Comparison of ENCODE assay signal across 25 cellular contexts in genomic region chr20:17803765-17804164, GRCh38.
DNase-seq lines count a peak whose midpoint lies in the region; ATAC-seq, FAIRE-seq and TF ChIP-seq lines count a peak whose summit lies in the region.
"Had no signal": no experiment of that assay in that cellular context is flagged by ENCODE, and none has a peak within 500 bp of the region (broad histone marks: within the 10 kb centered on the region; RNA-seq: fewer than 3 reads in every experiment).

No MANE protein-coding gene starts in this region.

- FAIRE-seq in HepG2 (lab: Jason Lieb, UNC), result peak; percentile 51
- FAIRE-seq: G401.6, RCC 7860 had no signal

- BruUV-seq in HepG2 (replicated peaks; lab: Mats Ljungman, UMichigan), result no TSS peak

- ATAC-seq in Right ventricle myocardium inferior, result peak; percentile 29
- peak; percentile 14; the same call in 2 of the 3 replicates for ATAC-seq in HepG2
- peak; percentile 64 to 67 for ATAC-seq in gastrocnemius medialis
- ATAC-seq in activated CD8-positive, alpha-beta memory T cell treated with anti-CD3 and anti-CD28 coated beads, Interleukin-2, amount 10 ng/mL, durations not matched to agents 7 days and 5 days, result no peak
- ATAC-seq: CD8-positive, alpha-beta T cell; HCT116 had no signal

- H3K79me2 ChIP-seq in HepG2 (ENCODE audit: insufficient read depth, low read length) (no peaks in the 10 kb centered on the region), osteoblast (ENCODE audit: insufficient read depth, low read length) (no peaks in the 10 kb centered on the region)

- H3K4me2 ChIP-seq in HepG2 (ENCODE audit: low read depth, low read length) (no peak overlapping the region), osteoblast (ENCODE audit: insufficient read depth, low read length) (no peak overlapping the region)

- H3K27me3 Mint-ChIP-seq in activated CD8-positive, alpha-beta memory T cell treated with anti-CD3 and anti-CD28 coated beads, Interleukin-2, amount 10 ng/mL, durations not matched to agents 7 days and 5 days, result peaks cover 23% of the 10 kb centered on the region

- H4K20me1 ChIP-seq in HepG2 (ENCODE audit: insufficient read depth, low read length) (no peaks in the 10 kb centered on the region), osteoblast (ENCODE audit: insufficient read depth, low read length) (no peaks in the 10 kb centered on the region)

- H3K9ac ChIP-seq in HepG2 (ENCODE audit: insufficient read depth, low read depth, low read length) (no peak overlapping the region), colonic mucosa (ENCODE audit: low read depth in 2 of 2, low read length in 2 of 2) (no peak overlapping the region)

- POLR2A ChIA-PET in HepG2 (lab: Yijun Ruan, JAX), result interaction anchor here (0.9 to 1.4 kb wide), 4 partner anchors 53 to 166 kb away, joined by 3 to 8 read pairs (median 5); partner anchors contain the start of gene RRBP1

- H3K4me3 Mint-ChIP-seq in activated CD8-positive, alpha-beta memory T cell treated with anti-CD3 and anti-CD28 coated beads, Interleukin-2, amount 10 ng/mL, durations not matched to agents 7 days and 5 days, result no peak overlapping the region
- H3K4me3 Mint-ChIP-seq: B cell; CD8-positive, alpha-beta T cell had no signal

- TF ChIP-seq EP300 in HepG2 (IDR thresholded peaks at IDR 0.05; ENCODE audit: low read depth in 2 of 2, low read length in 2 of 2) (peak in 1 of 2 experiments; percentile 52; a peak in 1 of 4 replicates), HepG2 (CRISPR knock-in tag; IDR thresholded peaks at IDR 0.05; ENCODE audit: borderline replicate concordance) (no peak)

- TF ChIP-seq POLR2A in HepG2 (IDR thresholded peaks at IDR 0.05; ENCODE audit: insufficient read depth in 1 of 2, low read depth in 2 of 2, low read length in 2 of 2) (no peak), gastrocnemius medialis (IDR thresholded peaks at IDR 0.05) (no peak)

- intact Hi-C loops in Right ventricle myocardium inferior (cut with DNase I), result no loop called here
- intact Hi-C loops in left ventricle myocardium inferior (cut with micrococcal nuclease), result no loop called here
- intact Hi-C loops in HepG2 (cut with micrococcal nuclease; ENCODE audit: unreplicated experiment), result no loop called here
- intact Hi-C loops in gastrocnemius medialis (cut with DNase I; ENCODE audit: low total_unique reads), result no loop called here
- intact Hi-C loops in colonic mucosa (cut with DNase I), result no loop called here

- no peak overlapping the region for H3K27ac ChIP-seq in left ventricle myocardium inferior (replicated peaks)
- no peak overlapping the region for H3K27ac ChIP-seq in HepG2 (ENCODE audit: extremely low read length, insufficient read depth, low read length)
- H3K27ac ChIP-seq in osteoblast (ENCODE audit: low read depth, low read length), result no peak overlapping the region
- H3K27ac ChIP-seq in gastrocnemius medialis, result no peak overlapping the region
- no peak overlapping the region for H3K27ac ChIP-seq in coronary artery
- no peak overlapping the region for H3K27ac ChIP-seq in colonic mucosa
- H3K27ac ChIP-seq: 22Rv1, C4-2B, SJCRH30 had no signal

- no peaks in the 10 kb centered on the region for H3K4me1 Mint-ChIP-seq in activated CD8-positive, alpha-beta memory T cell treated with anti-CD3 and anti-CD28 coated beads, Interleukin-2, amount 10 ng/mL, durations not matched to agents 7 days and 5 days
- H3K4me1 Mint-ChIP-seq: B cell had no signal

- no peak overlapping the region for H3K27ac Mint-ChIP-seq in activated CD8-positive, alpha-beta memory T cell treated with anti-CD3 and anti-CD28 coated beads, Interleukin-2, amount 10 ng/mL, durations not matched to agents 7 days and 5 days
- H3K27ac Mint-ChIP-seq: B cell; CD8-positive, alpha-beta T cell had no signal

- H3K9me3 ChIP-seq in left ventricle myocardium inferior (replicated peaks) (peaks cover 5% of the 10 kb centered on the region), HepG2 (ENCODE audit: low read length) (peaks cover 10% of the 10 kb centered on the region), osteoblast (ENCODE audit: low read depth, low read length) (no peaks in the 10 kb centered on the region), gastrocnemius medialis (no peaks in the 10 kb centered on the region), colonic mucosa (no peaks in the 10 kb centered on the region)
- H3K9me3 ChIP-seq: SJCRH30 had no signal

- H3K4me3 ChIP-seq in left ventricle myocardium inferior (no peak overlapping the region), HepG2 (replicated peaks in 1 of 3; ENCODE audit: insufficient read depth in 1 of 3, low read depth in 2 of 3, low read length in 3 of 3) (no peak overlapping the region), osteoblast (ENCODE audit: insufficient read depth, low read length) (no peak overlapping the region), gastrocnemius medialis (no peak overlapping the region), coronary artery (no peak overlapping the region), colonic mucosa (no peak overlapping the region)
- H3K4me3 ChIP-seq: SJCRH30 had no signal

- DNase-seq in Right ventricle myocardium inferior (ENCODE audit: missing footprints) (no peak), left ventricle myocardium inferior (no peak), HepG2 (ENCODE audit: low spot score) (peak; percentile 34), osteoblast (ENCODE audit: insufficient read length, low spot score, missing footprints) (no peak), gastrocnemius medialis (peak; percentile 17 to 60), coronary artery (ENCODE audit: low spot score) (no peak), colonic mucosa (no peak)
- DNase-seq in activated CD8-positive, alpha-beta memory T cell treated with anti-CD3 and anti-CD28 coated beads, Interleukin-2, amount 10 ng/mL, durations not matched to agents 7 days and 5 days, result no peak
- DNase-seq: Caco-2; CD8-positive, alpha-beta T cell; NCI-H1048; NCI-H1417; NCI-H1694 treated with DMSO at 0.1 percent for 48 hours; NCI-H2081 treated with DMSO at 0.1 percent for 48 hours; NCI-H2171 treated with DMSO at 0.1 percent for 48 hours; NCI-H345; NCI-H510A treated with DMSO at 0.1 percent for 48 hours; NCI-H748 treated with DMSO at 0.1 percent for 48 hours; SJCRH30 had no signal

- no peaks in the 10 kb centered on the region for H3K36me3 Mint-ChIP-seq in activated CD8-positive, alpha-beta memory T cell treated with anti-CD3 and anti-CD28 coated beads, Interleukin-2, amount 10 ng/mL, durations not matched to agents 7 days and 5 days
- H3K36me3 Mint-ChIP-seq: CD8-positive, alpha-beta T cell had no signal

- H3K9me3 Mint-ChIP-seq in activated CD8-positive, alpha-beta memory T cell treated with anti-CD3 and anti-CD28 coated beads, Interleukin-2, amount 10 ng/mL, durations not matched to agents 7 days and 5 days (ENCODE audit: low read depth), result no peaks in the 10 kb centered on the region
- H3K9me3 Mint-ChIP-seq: CD8-positive, alpha-beta T cell had no signal

- H3K36me3 ChIP-seq in left ventricle myocardium inferior, result no peaks in the 10 kb centered on the region
- no peaks in the 10 kb centered on the region for H3K36me3 ChIP-seq in HepG2 (replicated peaks in 1 of 2; ENCODE audit: control insufficient read depth in 1 of 2, insufficient read depth in 2 of 2, low read length in 2 of 2)
- H3K36me3 ChIP-seq in osteoblast (ENCODE audit: insufficient read depth, low read length), result no peaks in the 10 kb centered on the region
- no peaks in the 10 kb centered on the region for H3K36me3 ChIP-seq in gastrocnemius medialis
- no peaks in the 10 kb centered on the region for H3K36me3 ChIP-seq in colonic mucosa
- H3K36me3 ChIP-seq: SJCRH30 had no signal

- in situ Hi-C loops in HepG2 (cut with HindIII; ENCODE audit: extremely low pct_ligation_motif_present, low pct_unique_long_range_greater_than_20kb) (no loop called here), gastrocnemius medialis (cut with MboI; ENCODE audit: low sequenced_read_pairs in 4 of 4) (no loop called here)

- H2AFZ ChIP-seq in HepG2 (ENCODE audit: low read length), result no peak overlapping the region
- peak overlapping the region; percentile 15 for H2AFZ ChIP-seq in osteoblast (ENCODE audit: low read length)

- H3K4me1 ChIP-seq in left ventricle myocardium inferior, result peaks cover 32% of the 10 kb centered on the region
- peaks cover 55% of the 10 kb centered on the region for H3K4me1 ChIP-seq in HepG2 (ENCODE audit: insufficient read depth, low read length)
- peaks cover 28% of the 10 kb centered on the region for H3K4me1 ChIP-seq in osteoblast (ENCODE audit: insufficient read depth, low read length)
- H3K4me1 ChIP-seq in gastrocnemius medialis, result peaks cover 14 to 20% of the 10 kb centered on the region in 2 donors
- peaks cover 2% of the 10 kb centered on the region for H3K4me1 ChIP-seq in colonic mucosa
- H3K4me1 ChIP-seq: SJCRH30 had no signal

- 9% methylated on average over 2 of the region's 2 CpGs for WGBS in HepG2 (ENCODE audit: low lambda C conversion rate)

- no peak for TF ChIP-seq RAD21 in HepG2 (CRISPR knock-in tag; IDR thresholded peaks at IDR 0.05)

- no peaks in the 10 kb centered on the region for H3K27me3 ChIP-seq in left ventricle myocardium inferior (ENCODE audit: low read depth)
- peaks cover 0 to 17% of the 10 kb centered on the region in 2 experiments; a peak in 1 of 5 replicates for H3K27me3 ChIP-seq in HepG2 (ENCODE audit: control insufficient read depth in 1 of 2, insufficient read depth in 2 of 2, low read length in 2 of 2)
- no peaks in the 10 kb centered on the region for H3K27me3 ChIP-seq in osteoblast (ENCODE audit: insufficient read depth, low read length)
- H3K27me3 ChIP-seq in gastrocnemius medialis, result no peaks in the 10 kb centered on the region
- no peaks in the 10 kb centered on the region for H3K27me3 ChIP-seq in colonic mucosa
- H3K27me3 ChIP-seq: SJCRH30 had no signal

- CTCF ChIA-PET in HepG2 (lab: Yijun Ruan, JAX; ENCODE audit: low intra/inter-chr PET ratio, low total read pairs), result no interaction called here
- CTCF ChIA-PET in activated CD8-positive, alpha-beta memory T cell treated with anti-CD3 and anti-CD28 coated beads, Interleukin-2, amount 10 ng/mL, durations not matched to agents 7 days and 5 days (lab: Charles Lee), result no interaction called here

- no peak for TF ChIP-seq CTCF in left ventricle myocardium inferior (IDR thresholded peaks at IDR 0.05; ENCODE audit: borderline replicate concordance)
- TF ChIP-seq CTCF in HepG2 (CRISPR knock-in tag; IDR thresholded peaks at IDR 0.05), result no peak
- no peak for TF ChIP-seq CTCF in osteoblast (IDR thresholded peaks at IDR 0.05; ENCODE audit: extremely low read depth, low read depth, low read length)
- TF ChIP-seq CTCF in gastrocnemius medialis (IDR thresholded peaks at IDR 0.05 in 4 of 5, conservative IDR thresholded peaks at IDR 0.05 in 1 of 5), result no peak
- no peak for TF ChIP-seq CTCF in coronary artery (IDR thresholded peaks at IDR 0.05)
- no peak for TF ChIP-seq CTCF in colonic mucosa (IDR thresholded peaks at IDR 0.05)

TF ChIP-seq in HepG2, 621 proteins besides CTCF, POLR2A, EP300 and RAD21 (continues in another document):
- TF ChIP-seq CENPX (CRISPR knock-in tag; IDR thresholded peaks at IDR 0.05) (no peak), ZMYM3 (CRISPR knock-in tag; IDR thresholded peaks at IDR 0.05) (no peak), ZNF546 (CRISPR knock-in tag; conservative IDR thresholded peaks at IDR 0.05) (no peak), HNF4A (CRISPR knock-in tag; IDR thresholded peaks at IDR 0.05) (peak; percentile 54; the same call in 1 of the 2 replicates), NCOA2 (CRISPR knock-in tag; IDR thresholded peaks at IDR 0.05) (peak; percentile 56), RXRB (CRISPR knock-in tag; IDR thresholded peaks at IDR 0.05; ENCODE audit: borderline replicate concordance) (peak; percentile 87), ZFYVE20 (CRISPR knock-in tag; IDR thresholded peaks at IDR 0.05; ENCODE audit: borderline replicate concordance, low read depth) (no peak)

Comparison
In these comparisons a context has a peak if more than half of its experiments do, and no peak if none do; other contexts are left out.
1. DNase-seq: peak in HepG2 (single experiment) and gastrocnemius medialis (2 of 2); none in Right ventricle myocardium inferior (single experiment), left ventricle myocardium inferior (single experiment), osteoblast (single experiment), activated CD8-positive, alpha-beta memory T cell treated with anti-CD3 and anti-CD28 coated beads, Interleukin-2, amount 10 ng/mL, durations not matched to agents 7 days and 5 days (single experiment), coronary artery (single experiment) and colonic mucosa (single experiment).